Comparison of ENCODE assay signal across 9 cellular contexts in the genomic region with DNA sequence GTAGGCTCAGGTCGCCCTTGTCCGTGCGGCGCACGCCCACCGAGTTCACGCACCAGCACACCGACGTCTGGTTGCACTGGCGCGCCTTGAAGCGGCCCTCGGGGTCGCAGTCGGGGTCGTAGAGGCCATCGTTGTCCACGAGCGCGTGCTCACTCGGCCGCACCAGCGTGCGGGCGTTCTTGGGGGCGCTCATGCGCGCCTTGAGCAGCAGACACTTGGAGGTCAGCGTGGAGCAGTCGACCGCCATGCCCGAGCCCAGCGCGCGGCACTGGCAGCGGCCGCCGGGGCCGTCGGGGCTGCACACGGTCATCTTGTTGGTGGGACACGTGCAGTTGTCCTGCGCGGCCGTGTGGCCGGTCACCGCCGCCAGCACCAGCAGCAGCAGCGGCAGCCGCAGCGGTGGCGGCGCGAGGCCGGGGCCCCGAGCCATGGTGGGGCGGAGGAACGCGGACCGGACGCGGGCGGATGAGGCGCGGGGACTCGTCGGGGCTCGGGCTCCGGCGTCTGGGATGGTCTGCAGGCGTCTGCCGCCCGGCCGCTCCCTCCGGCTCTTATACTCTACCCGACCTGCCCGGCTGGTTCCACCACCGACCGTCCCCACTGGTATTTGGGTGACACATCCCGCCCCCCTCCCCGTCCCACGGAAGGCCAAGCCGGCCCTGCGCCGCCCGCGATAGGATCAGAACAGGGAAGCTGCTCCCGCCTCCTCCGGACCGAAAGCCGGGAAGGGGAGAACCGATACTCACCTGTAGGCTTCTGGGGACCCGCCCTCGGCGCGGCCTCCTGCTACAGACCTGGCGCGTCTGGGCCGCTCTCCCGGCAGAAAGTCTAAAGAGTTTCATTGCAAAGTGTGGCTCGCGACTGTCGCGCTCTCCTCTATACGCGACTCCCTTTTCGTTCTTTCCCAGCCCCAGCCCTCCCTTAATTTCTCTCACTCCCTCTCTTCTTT. TPM values are rescaled to one million over a fixed set of nuclear protein-coding genes. Genes with fewer than 3 reads are reported as not detected.
A peak's percentile ranks its signal among the peaks of the same experiment; 100 is the strongest.
DNase-seq lines count a peak whose midpoint lies in the region; ATAC-seq and TF ChIP-seq lines count a peak whose summit lies in the region.
"Had no signal": no experiment of that assay in that cellular context is flagged by ENCODE, and none has a peak within 500 bp of the region (broad histone marks: within the 10 kb centered on the region; RNA-seq: fewer than 3 reads in every experiment).

A gene with protein sequence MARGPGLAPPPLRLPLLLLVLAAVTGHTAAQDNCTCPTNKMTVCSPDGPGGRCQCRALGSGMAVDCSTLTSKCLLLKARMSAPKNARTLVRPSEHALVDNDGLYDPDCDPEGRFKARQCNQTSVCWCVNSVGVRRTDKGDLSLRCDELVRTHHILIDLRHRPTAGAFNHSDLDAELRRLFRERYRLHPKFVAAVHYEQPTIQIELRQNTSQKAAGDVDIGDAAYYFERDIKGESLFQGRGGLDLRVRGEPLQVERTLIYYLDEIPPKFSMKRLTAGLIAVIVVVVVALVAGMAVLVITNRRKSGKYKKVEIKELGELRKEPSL (minus strand): TSS at position 526 of the 949 bp plus-strand sequence. CDS start 96 bp downstream, at position 430.

- no peak for ATAC-seq in activated CD8-positive, alpha-beta memory T cell treated with anti-CD3 and anti-CD28 coated beads, Interleukin-2, amount 10 ng/mL, durations not matched to agents 7 days and 5 days
- peak; percentile 74 to 90 for ATAC-seq in upper lobe of left lung (ENCODE audit: low FRiP score in 2 of 2)
- ATAC-seq in HG02970 (IDR thresholded peaks at IDR 0.05; ENCODE audit: low FRiP score, unreplicated experiment): no peak

- H3K9me3 ChIP-seq in duodenal mucosa (ENCODE audit: control insufficient read depth in 1 of 2, low read length in 2 of 2) (no peaks in the 10 kb centered on the region), upper lobe of left lung (no peaks in the 10 kb centered on the region)

- CTCF ChIA-PET in activated CD8-positive, alpha-beta memory T cell treated with anti-CD3 and anti-CD28 coated beads, Interleukin-2, amount 10 ng/mL, durations not matched to agents 7 days and 5 days (lab: Charles Lee): no interaction called here

- in situ Hi-C loops in ACHN (cut with HindIII; ENCODE audit: low pct_ligation_motif_present, low pct_unique_long_range_greater_than_20kb, low sequenced_read_pairs): no loop called here

- H3K4me2 ChIP-seq in mesendoderm (ENCODE audit: low read length): peak within 1 kb of the TSS; percentile 60

- H3K18ac ChIP-seq in mesendoderm (ENCODE audit: low read length): peak within 1 kb of the TSS; percentile 4

- no peaks in the 10 kb centered on the region for H3K79me1 ChIP-seq in mesendoderm (ENCODE audit: low read length)

- no peak for TF ChIP-seq EP300 in upper lobe of left lung (IDR thresholded peaks at IDR 0.05)

- H2BK15ac ChIP-seq in mesendoderm (replicated peaks; ENCODE audit: low read depth): no peak within 1 kb of the TSS

- peaks cover 34% of the 10 kb centered on the region for H3K4me1 Mint-ChIP-seq in activated CD8-positive, alpha-beta memory T cell treated with anti-CD3 and anti-CD28 coated beads, Interleukin-2, amount 10 ng/mL, durations not matched to agents 7 days and 5 days

- no peak within 1 kb of the TSS for H3K27ac ChIP-seq in duodenal mucosa (ENCODE audit: low read depth, low read length)
- H3K27ac ChIP-seq in mesendoderm (ENCODE audit: low read depth, low read length): no peak within 1 kb of the TSS
- peak within 1 kb of the TSS; percentile 81 to 87 (median 86) for H3K27ac ChIP-seq in upper lobe of left lung

- TF ChIP-seq POLR2A in upper lobe of left lung (IDR thresholded peaks at IDR 0.05): peak in 3 of 4 donors; percentile 61 to 98 (median 89)

- no peak within 1 kb of the TSS for H2BK5ac ChIP-seq in mesendoderm (ENCODE audit: low read length)

- peak within 1 kb of the TSS; percentile 51 for H3K4me3 Mint-ChIP-seq in activated CD8-positive, alpha-beta memory T cell treated with anti-CD3 and anti-CD28 coated beads, Interleukin-2, amount 10 ng/mL, durations not matched to agents 7 days and 5 days

- TF ChIP-seq CTCF in upper lobe of left lung (IDR thresholded peaks at IDR 0.05): peak in 3 of 6 experiments; percentile 2 to 29 (median 7)

- H3K4me1 ChIP-seq in duodenal mucosa (ENCODE audit: control insufficient read depth in 1 of 2, insufficient read depth in 2 of 2, low read length in 2 of 2) (peaks cover 10 to 19% of the 10 kb centered on the region in 2 donors), mesendoderm (ENCODE audit: control insufficient read depth, low read depth, low read length) (peaks cover 2% of the 10 kb centered on the region), upper lobe of left lung (peaks cover 11 to 57% (median 22%) of the 10 kb centered on the region in 4 donors)

- H3K56ac ChIP-seq in mesendoderm (ENCODE audit: low read length): peak within 1 kb of the TSS; percentile 69

- peaks cover 76% of the 10 kb centered on the region for H3K27me3 Mint-ChIP-seq in activated CD8-positive, alpha-beta memory T cell treated with anti-CD3 and anti-CD28 coated beads, Interleukin-2, amount 10 ng/mL, durations not matched to agents 7 days and 5 days

- peak within 1 kb of the TSS; percentile 68 for H3K23ac ChIP-seq in mesendoderm (ENCODE audit: low read length)

- no peak within 1 kb of the TSS for H4K5ac ChIP-seq in mesendoderm (ENCODE audit: low read length)

- H3K4me3 ChIP-seq in duodenal mucosa (ENCODE audit: low read depth in 1 of 2, low read length in 2 of 2): peak within 1 kb of the TSS; percentile 48 to 60
- H3K4me3 ChIP-seq in mesendoderm (ENCODE audit: low read length): no peak within 1 kb of the TSS
- H3K4me3 ChIP-seq in upper lobe of left lung: peak within 1 kb of the TSS; percentile 15 to 56 (median 50)

- H3K79me2 ChIP-seq in mesendoderm (ENCODE audit: control insufficient read depth, insufficient read depth, low read length): no peaks in the 10 kb centered on the region

- H3K27ac Mint-ChIP-seq in activated CD8-positive, alpha-beta memory T cell treated with anti-CD3 and anti-CD28 coated beads, Interleukin-2, amount 10 ng/mL, durations not matched to agents 7 days and 5 days: no peak within 1 kb of the TSS

- H3K36me3 Mint-ChIP-seq in activated CD8-positive, alpha-beta memory T cell treated with anti-CD3 and anti-CD28 coated beads, Interleukin-2, amount 10 ng/mL, durations not matched to agents 7 days and 5 days: no peaks in the 10 kb centered on the region

- peak within 1 kb of the TSS in 1 of 2 donors; percentile 25 for H3K9ac ChIP-seq in duodenal mucosa (ENCODE audit: low read depth in 1 of 2, low read length in 2 of 2)
- peak within 1 kb of the TSS; percentile 37 for H3K9ac ChIP-seq in mesendoderm (ENCODE audit: low read length)

- H3K4ac ChIP-seq in mesendoderm (ENCODE audit: low read depth, low read length): no peak within 1 kb of the TSS

- no peak within 1 kb of the TSS for H2AK5ac ChIP-seq in mesendoderm (ENCODE audit: low read length)

- H3K27me3 ChIP-seq in duodenal mucosa (ENCODE audit: control insufficient read depth in 1 of 2, insufficient read depth in 2 of 2, low read length in 2 of 2) (peaks cover 15 to 20% of the 10 kb centered on the region in 2 donors), mesendoderm (ENCODE audit: insufficient read depth, low read length, poor library complexity) (peaks cover 4% of the 10 kb centered on the region), upper lobe of left lung (peaks cover 0 to 8% (median 3%) of the 10 kb centered on the region in 4 donors)

- WGBS in mesendoderm (ENCODE audit: extremely low coverage, insufficient coverage, low lambda C conversion rate): no CpG with 5 or more reads among the region's 107 CpGs
- 15 to 49% methylated on average over 15 to 88 of the region's 107 CpGs for WGBS in upper lobe of left lung, 2 donors

- H3K9me3 Mint-ChIP-seq in activated CD8-positive, alpha-beta memory T cell treated with anti-CD3 and anti-CD28 coated beads, Interleukin-2, amount 10 ng/mL, durations not matched to agents 7 days and 5 days (ENCODE audit: low read depth): no peaks in the 10 kb centered on the region

- H4K8ac ChIP-seq in mesendoderm (ENCODE audit: low read depth, low read length): no peak within 1 kb of the TSS

- no peak within 1 kb of the TSS for H2BK120ac ChIP-seq in mesendoderm (ENCODE audit: low read depth, low read length)

- DNase-seq in activated CD8-positive, alpha-beta memory T cell treated with anti-CD3 and anti-CD28 coated beads, Interleukin-2, amount 10 ng/mL, durations not matched to agents 7 days and 5 days: no peak
- DNase-seq in activated CD8-positive, alpha-beta memory T cell treated with anti-CD3 and anti-CD28 coated beads for 24 hours: no peak
- DNase-seq in mesendoderm (peak; percentile 85), upper lobe of left lung (peak; percentile 93), ACHN (no peak), hippocampal formation (lab: John Stamatoyannopoulos, UW) (no peak)
- DNase-seq: DND-41 had no signal

- H3K36me3 ChIP-seq in duodenal mucosa (ENCODE audit: control insufficient read depth in 1 of 2, insufficient read depth in 2 of 2, low read length in 2 of 2): no peaks in the 10 kb centered on the region
- no peaks in the 10 kb centered on the region for H3K36me3 ChIP-seq in mesendoderm (ENCODE audit: control insufficient read depth, insufficient read depth, low read length)
- H3K36me3 ChIP-seq in upper lobe of left lung: no peaks in the 10 kb centered on the region

RNA-seq across cellular contexts. Expression of the gene that starts here (rescaled TPM):
- total RNA-seq in activated CD8-positive, alpha-beta memory T cell treated with anti-CD3 and anti-CD28 coated beads, Interleukin-2, amount 10 ng/mL, durations not matched to agents 7 days and 5 days: not detected
- 2.0 TPM for polyA plus RNA-seq in mesendoderm (2013, experiment 1 of 2)
- 2.3 TPM for polyA plus RNA-seq in mesendoderm (2013, experiment 2 of 2)
- 100 to 1,000 TPM in 5 of 6 donors, 10 to 100 TPM in 1; 41.9 to 387 (median 161) TPM for total RNA-seq in upper lobe of left lung

Comparison
In these comparisons a context has a peak if more than half of its experiments do, and no peak if none do; other contexts are left out.
1. RNA of the gene that starts here (total RNA-seq): 41.9 to 387 TPM in upper lobe of left lung; not detected in activated CD8-positive, alpha-beta memory T cell treated with anti-CD3 and anti-CD28 coated beads, Interleukin-2, amount 10 ng/mL, durations not matched to agents 7 days and 5 days; every median in the first group is over 10 times any median in the second.
2. ATAC-seq: peak in upper lobe of left lung (2 of 2); none in activated CD8-positive, alpha-beta memory T cell treated with anti-CD3 and anti-CD28 coated beads, Interleukin-2, amount 10 ng/mL, durations not matched to agents 7 days and 5 days (single experiment) and HG02970 (single experiment).
3. DNase-seq: peak in mesendoderm (single experiment) and upper lobe of left lung (2 of 2); none in activated CD8-positive, alpha-beta memory T cell treated with anti-CD3 and anti-CD28 coated beads, Interleukin-2, amount 10 ng/mL, durations not matched to agents 7 days and 5 days (single experiment), activated CD8-positive, alpha-beta memory T cell treated with anti-CD3 and anti-CD28 coated beads for 24 hours (single experiment), ACHN (single experiment) and hippocampal formation (0 of 2).
4. H3K27ac ChIP-seq: peak in upper lobe of left lung (4 of 4); none in duodenal mucosa (single experiment) and mesendoderm (single experiment).